10 cellular contexts compared by ENCODE assay signal in genomic region chr1:222616535-222616934, GRCh38. TPM values are rescaled to one million over a fixed set of nuclear protein-coding genes. Genes with fewer than 3 reads are reported as not detected.
DNase-seq lines count a peak whose midpoint lies in the region; ATAC-seq and TF ChIP-seq lines count a peak whose summit lies in the region.
"Had no signal": no experiment of that assay in that cellular context is flagged by ENCODE, and none has a peak within 500 bp of the region (broad histone marks: within the 10 kb centered on the region; RNA-seq: fewer than 3 reads in every experiment).

No MANE protein-coding gene starts in this region.

- no peaks in the 10 kb centered on the region for H3K36me3 ChIP-seq in transverse colon

- peak overlapping the region; percentile 82 for H3K4me3 Mint-ChIP-seq in activated T-cell treated with anti-CD3 and anti-CD28 coated beads, Interleukin-2, amount 50 U/mL, for 24 hours

- no peak overlapping the region for H3K27ac Mint-ChIP-seq in activated T-cell treated with anti-CD3 and anti-CD28 coated beads, Interleukin-2, amount 50 U/mL, for 24 hours

- intact Hi-C loops in transverse colon (cut with DNase I; ENCODE audit: low total_unique reads) = no loop called here

- ATAC-seq in left lobe of liver = peak; percentile 31
- ATAC-seq in HG02840 (IDR thresholded peaks at IDR 0.05; ENCODE audit: low FRiP score, unreplicated experiment) = no peak

- 66 to 80% methylated on average over 5 of the region's 5 CpGs for WGBS in transverse colon (ENCODE audit: low coverage in 1 of 2), 2 donors

- H3K27me3 Mint-ChIP-seq in activated T-cell treated with anti-CD3 and anti-CD28 coated beads, Interleukin-2, amount 50 U/mL, for 24 hours = peaks cover 30% of the 10 kb centered on the region

- peak overlapping the region; percentile 71 to 81 (median 77) for H3K27ac ChIP-seq in transverse colon

- in situ Hi-C loops in astrocyte of the cerebellum (cut with HindIII; ENCODE audit: low sequenced_read_pairs) = no loop called here
- in situ Hi-C loops in transverse colon (cut with MboI; ENCODE audit: low pct_ligation_motif_present in 1 of 4, low pct_unique_long_range_greater_than_20kb in 1 of 4, low sequenced_read_pairs in 3 of 4) = no loop called here

- no peak for DNase-seq in activated T-cell treated with anti-CD3 and anti-CD28 coated beads, Interleukin-2, amount 50 U/mL, for 24 hours
- no peak for DNase-seq in activated T-cell treated with anti-CD3 and anti-CD28 coated beads, Interleukin-2, amount 50 U/mL, for 48 hours
- DNase-seq in astrocyte of the cerebellum (ENCODE audit: low read depth) = peak; percentile 41
- DNase-seq in left lobe of liver (ENCODE audit: low spot score) = no peak
- DNase-seq in transverse colon = no peak
- DNase-seq in NCI-H510A (lab: John Stamatoyannopoulos, UW) = no peak
- no peak for DNase-seq in NCI-H2107 treated with DMSO at 0.1 percent for 48 hours (lab: John Stamatoyannopoulos, UW; ENCODE audit: unreplicated experiment)
- DNase-seq: Calu3, NCI-H526 had no signal

- no peak for TF ChIP-seq CTCF in astrocyte of the cerebellum (IDR thresholded peaks at IDR 0.05; ENCODE audit: low read depth, low read length, missing control alignments)
- TF ChIP-seq CTCF in transverse colon (IDR thresholded peaks at IDR 0.05) = no peak

- peaks cover 8% of the 10 kb centered on the region for H3K27me3 ChIP-seq in transverse colon

- no peak overlapping the region for H3K4me3 ChIP-seq in astrocyte of the cerebellum (ENCODE audit: low read depth, low read length)
- no peak overlapping the region for H3K4me3 ChIP-seq in transverse colon

- TF ChIP-seq POLR2A in transverse colon (IDR thresholded peaks at IDR 0.05) = no peak

- no peaks in the 10 kb centered on the region for H3K9me3 ChIP-seq in transverse colon

- H3K9me3 Mint-ChIP-seq in activated T-cell treated with anti-CD3 and anti-CD28 coated beads, Interleukin-2, amount 50 U/mL, for 24 hours = no peaks in the 10 kb centered on the region

- H3K36me3 Mint-ChIP-seq in activated T-cell treated with anti-CD3 and anti-CD28 coated beads, Interleukin-2, amount 50 U/mL, for 24 hours (ENCODE audit: low read depth) = peaks cover 13% of the 10 kb centered on the region

- no peak for TF ChIP-seq EP300 in transverse colon (IDR thresholded peaks at IDR 0.05; ENCODE audit: low read depth)

- H3K4me1 Mint-ChIP-seq in activated T-cell treated with anti-CD3 and anti-CD28 coated beads, Interleukin-2, amount 50 U/mL, for 24 hours (ENCODE audit: low read depth) = peaks cover 35% of the 10 kb centered on the region

- H3K4me1 ChIP-seq in transverse colon = peaks cover 4 to 54% (median 15%) of the 10 kb centered on the region in 4 donors

RNA-seq across cellular contexts. Expression of gene MIA3, which starts 1.4 kb away (rescaled TPM):
- 89.7 TPM for total RNA-seq in left lobe of liver
- total RNA-seq in transverse colon = 100 to 1,000 TPM in 1 of 4 donors, 10 to 100 TPM in 3; 39.2 to 185 (median 49.1) TPM

RNA-seq across cellular contexts. Expression of gene TAF1A, which starts 26.8 kb away (rescaled TPM):
- total RNA-seq in left lobe of liver (2.2 TPM), transverse colon (10 to 100 TPM in 1 of 4 donors, 1 to 10 TPM in 3; 2.2 to 10.1 (median 4.1) TPM)
